In the genomic region with DNA sequence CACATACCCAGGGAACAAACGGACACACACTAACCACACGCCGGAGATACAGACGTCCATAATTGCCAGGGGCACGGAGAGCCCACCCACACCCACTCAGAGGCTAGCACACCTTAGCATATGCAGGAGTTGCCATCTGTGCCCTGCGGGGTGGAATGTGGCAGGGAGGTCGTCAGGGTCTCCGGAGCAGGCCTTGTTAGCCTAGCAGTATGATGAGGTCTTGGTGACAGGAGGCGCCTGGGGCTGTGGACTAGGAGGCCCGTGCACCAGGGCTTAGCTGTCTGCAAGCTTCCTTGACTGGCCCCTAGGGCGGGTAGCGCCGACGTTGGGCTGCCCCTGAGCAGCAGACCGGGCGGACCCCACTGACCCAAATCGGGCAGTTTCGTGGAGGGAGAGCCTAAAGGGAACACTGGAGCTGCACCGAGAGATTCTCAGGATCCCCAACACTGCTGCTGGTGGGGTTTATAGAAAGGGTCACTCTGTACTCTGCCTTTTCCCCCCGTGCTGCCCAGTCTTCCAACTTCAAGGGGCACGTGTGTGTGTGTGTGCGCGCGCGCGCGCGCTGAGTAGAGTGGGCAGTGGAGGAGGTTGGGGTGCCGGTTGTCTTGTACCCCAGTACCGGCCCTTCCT, we compare ENCODE assay signal across 8 cellular contexts. TPM values are rescaled to one million over a fixed set of nuclear protein-coding genes. Genes with fewer than 3 reads are reported as not detected.
DNase-seq lines count a peak whose midpoint lies in the region; ATAC-seq and TF ChIP-seq lines count a peak whose summit lies in the region.

No MANE protein-coding gene starts in this region.

- no peak for ATAC-seq in activated CD8-positive, alpha-beta memory T cell treated with anti-CD3 and anti-CD28 coated beads, Interleukin-2, amount 10 ng/mL, durations not matched to agents 7 days and 5 days
- ATAC-seq in HG03469 (IDR thresholded peaks at IDR 0.05; ENCODE audit: unreplicated experiment) (no peak), GM19328 (IDR thresholded peaks at IDR 0.05; ENCODE audit: unreplicated experiment) (no peak)

- H3K36me3 Mint-ChIP-seq in CD14-positive monocyte (peaks cover 24 to 27% of the 10 kb centered on the region in 2 donors), HFFc6 (ENCODE audit: low read depth) (no peaks in the 10 kb centered on the region), immature natural killer cell (no peaks in the 10 kb centered on the region)
- H3K36me3 Mint-ChIP-seq in activated CD8-positive, alpha-beta memory T cell treated with anti-CD3 and anti-CD28 coated beads, Interleukin-2, amount 10 ng/mL, durations not matched to agents 7 days and 5 days, result no peaks in the 10 kb centered on the region

- H3K9me3 Mint-ChIP-seq in CD14-positive monocyte (peaks cover 0 to 47% (median 13%) of the 10 kb centered on the region in 7 donors), HFFc6 (no peaks in the 10 kb centered on the region; the same call in 1 of the 2 replicates), immature natural killer cell (no peaks in the 10 kb centered on the region)
- no peaks in the 10 kb centered on the region for H3K9me3 Mint-ChIP-seq in activated CD8-positive, alpha-beta memory T cell treated with anti-CD3 and anti-CD28 coated beads, Interleukin-2, amount 10 ng/mL, durations not matched to agents 7 days and 5 days (ENCODE audit: low read depth)

- intact Hi-C loops in CD14-positive monocyte (cut with micrococcal nuclease), result no loop called here

- CTCF ChIA-PET in activated CD8-positive, alpha-beta memory T cell treated with anti-CD3 and anti-CD28 coated beads, Interleukin-2, amount 10 ng/mL, durations not matched to agents 7 days and 5 days (lab: Charles Lee), result interaction anchor here (0.6 to 19.2 kb wide), 12 partner anchors 10 to 605 kb away, joined by 3 to 647 read pairs (median 30); a partner anchor contains a TSS

- DNase-seq in CD14-positive monocyte (ENCODE audit: low spot score), result no peak
- peak; percentile 28 for DNase-seq in HFFc6
- DNase-seq in activated CD8-positive, alpha-beta memory T cell treated with anti-CD3 and anti-CD28 coated beads, Interleukin-2, amount 10 ng/mL, durations not matched to agents 7 days and 5 days, result peak; percentile 53
- no peak for DNase-seq in immature natural killer cell
- DNase-seq in effector CD8-positive, alpha-beta T cell (lab: John Stamatoyannopoulos, UW), result no peak
- no peak for DNase-seq in NOMO-1 (lab: John Stamatoyannopoulos, UW; ENCODE audit: unreplicated experiment in 2 of 2)

- H3K27ac Mint-ChIP-seq in CD14-positive monocyte (peak overlapping the region in 2 of 7 donors; percentile 35 to 46), HFFc6 (peak overlapping the region; percentile 54; the same call in 1 of the 2 replicates), immature natural killer cell (peak overlapping the region in 3 of 6 donors; percentile 47 to 70 (median 56))
- no peak overlapping the region for H3K27ac Mint-ChIP-seq in activated CD8-positive, alpha-beta memory T cell treated with anti-CD3 and anti-CD28 coated beads, Interleukin-2, amount 10 ng/mL, durations not matched to agents 7 days and 5 days

- H3K4me1 Mint-ChIP-seq in CD14-positive monocyte, result peaks cover 85% of the 10 kb centered on the region
- peaks cover 50% of the 10 kb centered on the region for H3K4me1 Mint-ChIP-seq in HFFc6 (ENCODE audit: low read depth)
- H3K4me1 Mint-ChIP-seq in activated CD8-positive, alpha-beta memory T cell treated with anti-CD3 and anti-CD28 coated beads, Interleukin-2, amount 10 ng/mL, durations not matched to agents 7 days and 5 days, result peaks cover 45% of the 10 kb centered on the region
- H3K4me1 Mint-ChIP-seq in immature natural killer cell, result peaks cover 63 to 71% of the 10 kb centered on the region in 2 donors

- TF ChIP-seq CTCF in CD14-positive monocyte (IDR thresholded peaks at IDR 0.05) (no peak), HFFc6 (IDR thresholded peaks at IDR 0.05) (peak; percentile 3; the same call in 1 of the 2 replicates)

- H3K4me3 Mint-ChIP-seq in CD14-positive monocyte, result peak overlapping the region; percentile 84 to 99
- peak overlapping the region; percentile 81 for H3K4me3 Mint-ChIP-seq in HFFc6
- peak overlapping the region; percentile 84 for H3K4me3 Mint-ChIP-seq in activated CD8-positive, alpha-beta memory T cell treated with anti-CD3 and anti-CD28 coated beads, Interleukin-2, amount 10 ng/mL, durations not matched to agents 7 days and 5 days
- peak overlapping the region; percentile 81 to 91 (median 86) for H3K4me3 Mint-ChIP-seq in immature natural killer cell

- peaks cover 80 to 82% (median 81%) of the 10 kb centered on the region in 3 donors for H3K27me3 Mint-ChIP-seq in CD14-positive monocyte (ENCODE audit: low read depth in 3 of 3)
- peaks cover 23% of the 10 kb centered on the region for H3K27me3 Mint-ChIP-seq in HFFc6 (ENCODE audit: insufficient read depth)
- peaks cover 52% of the 10 kb centered on the region for H3K27me3 Mint-ChIP-seq in activated CD8-positive, alpha-beta memory T cell treated with anti-CD3 and anti-CD28 coated beads, Interleukin-2, amount 10 ng/mL, durations not matched to agents 7 days and 5 days
- peaks cover 30 to 49% (median 48%) of the 10 kb centered on the region in 3 donors for H3K27me3 Mint-ChIP-seq in immature natural killer cell (ENCODE audit: low read depth in 3 of 3)

RNA-seq across cellular contexts. Expression of a gene that starts 9.9 kb away (rescaled TPM):
- polyA plus RNA-seq in CD14-positive monocyte, result 1 to 10 TPM; 7.0 to 9.1 TPM
- 1 to 10 TPM in 1 of 6 experiments, under 1 TPM in 5; 0.21 to 1.1 (median 0.58) TPM for total RNA-seq in HFFc6 (2021; fragmentation: NEBNext Ultra II Directional; extraction: Animal tissue kit (Norgen Biotek cat#: 25700))
- 10 to 100 TPM in 1 of 2 experiments, 1 to 10 TPM in 1; 5.4 to 10.0 TPM for total RNA-seq in activated CD8-positive, alpha-beta memory T cell treated with anti-CD3 and anti-CD28 coated beads, Interleukin-2, amount 10 ng/mL, durations not matched to agents 7 days and 5 days
- not detected for polyA plus RNA-seq in immature natural killer cell

RNA-seq across cellular contexts. Expression of a gene that starts 11.5 kb away (rescaled TPM):
- 10 to 100 TPM; 36.8 to 39.8 TPM for polyA plus RNA-seq in CD14-positive monocyte
- 100 to 1,000 TPM; 112 to 127 (median 126) TPM for total RNA-seq in HFFc6 (2021; fragmentation: NEBNext Ultra II Directional; extraction: Animal tissue kit (Norgen Biotek cat#: 25700))
- total RNA-seq in activated CD8-positive, alpha-beta memory T cell treated with anti-CD3 and anti-CD28 coated beads, Interleukin-2, amount 10 ng/mL, durations not matched to agents 7 days and 5 days, result 100 to 1,000 TPM; 194 to 357 TPM
- 10 to 100 TPM; 43.1 to 50.8 (median 49.3) TPM for polyA plus RNA-seq in immature natural killer cell

RNA-seq across cellular contexts. Expression of a gene that starts 24.4 kb away (rescaled TPM):
- polyA plus RNA-seq in CD14-positive monocyte, result not detected
- total RNA-seq in HFFc6 (2021; fragmentation: NEBNext Ultra II Directional; extraction: Animal tissue kit (Norgen Biotek cat#: 25700)), result 1 to 10 TPM; 2.9 to 8.2 (median 3.9) TPM
- under 1 TPM; 0.58 to 0.68 TPM for total RNA-seq in activated CD8-positive, alpha-beta memory T cell treated with anti-CD3 and anti-CD28 coated beads, Interleukin-2, amount 10 ng/mL, durations not matched to agents 7 days and 5 days
- not detected for polyA plus RNA-seq in immature natural killer cell

Comparison
In these comparisons a context has a peak if more than half of its experiments do, and no peak if none do; other contexts are left out.
1. DNase-seq: peak in HFFc6 (single experiment) and activated CD8-positive, alpha-beta memory T cell treated with anti-CD3 and anti-CD28 coated beads, Interleukin-2, amount 10 ng/mL, durations not matched to agents 7 days and 5 days (single experiment); none in CD14-positive monocyte (single experiment), immature natural killer cell (0 of 3), effector CD8-positive, alpha-beta T cell (single experiment) and NOMO-1 (0 of 2).
2. Peak in every context shown above with its lines, with median percentiles within 50 percentile points of each other: H3K4me3 Mint-ChIP-seq.